1 cellular context compared by ENCODE assay signal in the genomic region with DNA sequence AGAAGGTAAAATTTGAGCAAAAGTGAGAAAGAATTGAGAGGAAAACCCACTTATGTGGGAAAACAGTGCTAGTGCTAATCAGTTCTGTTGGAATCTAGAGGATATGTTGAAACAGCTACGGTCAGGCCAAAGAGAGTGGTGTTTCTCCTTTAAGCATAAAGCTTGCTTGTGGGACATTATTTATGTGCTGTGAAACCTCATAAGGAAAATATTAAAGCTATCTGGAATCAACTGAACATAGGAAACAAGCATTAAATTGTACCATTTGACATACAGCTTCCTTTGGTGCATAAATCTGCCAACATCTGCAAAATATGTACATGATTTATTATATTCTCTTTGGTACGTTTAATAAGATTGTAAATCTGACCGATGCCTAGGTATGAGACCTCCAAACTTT.
A peak's percentile ranks its signal among the peaks of the same experiment; 100 is the strongest.
TF ChIP-seq lines count a peak whose summit lies in the region.

No MANE protein-coding gene starts in this region.

TF ChIP-seq in HEK293, 187 proteins besides CTCF, POLR2A, EP300 and RAD21 (continued from another document and continues in another):
- TF ChIP-seq, protein P1, sequence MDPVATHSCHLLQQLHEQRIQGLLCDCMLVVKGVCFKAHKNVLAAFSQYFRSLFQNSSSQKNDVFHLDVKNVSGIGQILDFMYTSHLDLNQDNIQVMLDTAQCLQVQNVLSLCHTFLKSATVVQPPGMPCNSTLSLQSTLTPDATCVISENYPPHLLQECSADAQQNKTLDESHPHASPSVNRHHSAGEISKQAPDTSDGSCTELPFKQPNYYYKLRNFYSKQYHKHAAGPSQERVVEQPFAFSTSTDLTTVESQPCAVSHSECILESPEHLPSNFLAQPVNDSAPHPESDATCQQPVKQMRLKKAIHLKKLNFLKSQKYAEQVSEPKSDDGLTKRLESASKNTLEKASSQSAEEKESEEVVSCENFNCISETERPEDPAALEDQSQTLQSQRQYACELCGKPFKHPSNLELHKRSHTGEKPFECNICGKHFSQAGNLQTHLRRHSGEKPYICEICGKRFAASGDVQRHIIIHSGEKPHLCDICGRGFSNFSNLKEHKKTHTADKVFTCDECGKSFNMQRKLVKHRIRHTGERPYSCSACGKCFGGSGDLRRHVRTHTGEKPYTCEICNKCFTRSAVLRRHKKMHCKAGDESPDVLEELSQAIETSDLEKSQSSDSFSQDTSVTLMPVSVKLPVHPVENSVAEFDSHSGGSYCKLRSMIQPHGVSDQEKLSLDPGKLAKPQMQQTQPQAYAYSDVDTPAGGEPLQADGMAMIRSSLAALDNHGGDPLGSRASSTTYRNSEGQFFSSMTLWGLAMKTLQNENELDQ (tag by site-specific recombination; IDR thresholded peaks at IDR 0.05; ENCODE audit: low read depth), result no peak
- no peak for TF ChIP-seq MEIS1 (CRISPR knock-in tag; IDR thresholded peaks at IDR 0.05; ENCODE audit: borderline replicate concordance)
- no peak for TF ChIP-seq TCF7L2 (IDR thresholded peaks at IDR 0.05; ENCODE audit: borderline replicate concordance, low read depth, low read length)
- TF ChIP-seq, protein P2, sequence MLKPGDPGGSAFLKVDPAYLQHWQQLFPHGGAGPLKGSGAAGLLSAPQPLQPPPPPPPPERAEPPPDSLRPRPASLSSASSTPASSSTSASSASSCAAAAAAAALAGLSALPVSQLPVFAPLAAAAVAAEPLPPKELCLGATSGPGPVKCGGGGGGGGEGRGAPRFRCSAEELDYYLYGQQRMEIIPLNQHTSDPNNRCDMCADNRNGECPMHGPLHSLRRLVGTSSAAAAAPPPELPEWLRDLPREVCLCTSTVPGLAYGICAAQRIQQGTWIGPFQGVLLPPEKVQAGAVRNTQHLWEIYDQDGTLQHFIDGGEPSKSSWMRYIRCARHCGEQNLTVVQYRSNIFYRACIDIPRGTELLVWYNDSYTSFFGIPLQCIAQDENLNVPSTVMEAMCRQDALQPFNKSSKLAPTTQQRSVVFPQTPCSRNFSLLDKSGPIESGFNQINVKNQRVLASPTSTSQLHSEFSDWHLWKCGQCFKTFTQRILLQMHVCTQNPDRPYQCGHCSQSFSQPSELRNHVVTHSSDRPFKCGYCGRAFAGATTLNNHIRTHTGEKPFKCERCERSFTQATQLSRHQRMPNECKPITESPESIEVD (tag by site-specific recombination; IDR thresholded peaks at IDR 0.05), result peak; percentile 78
- TF ChIP-seq, protein P3, sequence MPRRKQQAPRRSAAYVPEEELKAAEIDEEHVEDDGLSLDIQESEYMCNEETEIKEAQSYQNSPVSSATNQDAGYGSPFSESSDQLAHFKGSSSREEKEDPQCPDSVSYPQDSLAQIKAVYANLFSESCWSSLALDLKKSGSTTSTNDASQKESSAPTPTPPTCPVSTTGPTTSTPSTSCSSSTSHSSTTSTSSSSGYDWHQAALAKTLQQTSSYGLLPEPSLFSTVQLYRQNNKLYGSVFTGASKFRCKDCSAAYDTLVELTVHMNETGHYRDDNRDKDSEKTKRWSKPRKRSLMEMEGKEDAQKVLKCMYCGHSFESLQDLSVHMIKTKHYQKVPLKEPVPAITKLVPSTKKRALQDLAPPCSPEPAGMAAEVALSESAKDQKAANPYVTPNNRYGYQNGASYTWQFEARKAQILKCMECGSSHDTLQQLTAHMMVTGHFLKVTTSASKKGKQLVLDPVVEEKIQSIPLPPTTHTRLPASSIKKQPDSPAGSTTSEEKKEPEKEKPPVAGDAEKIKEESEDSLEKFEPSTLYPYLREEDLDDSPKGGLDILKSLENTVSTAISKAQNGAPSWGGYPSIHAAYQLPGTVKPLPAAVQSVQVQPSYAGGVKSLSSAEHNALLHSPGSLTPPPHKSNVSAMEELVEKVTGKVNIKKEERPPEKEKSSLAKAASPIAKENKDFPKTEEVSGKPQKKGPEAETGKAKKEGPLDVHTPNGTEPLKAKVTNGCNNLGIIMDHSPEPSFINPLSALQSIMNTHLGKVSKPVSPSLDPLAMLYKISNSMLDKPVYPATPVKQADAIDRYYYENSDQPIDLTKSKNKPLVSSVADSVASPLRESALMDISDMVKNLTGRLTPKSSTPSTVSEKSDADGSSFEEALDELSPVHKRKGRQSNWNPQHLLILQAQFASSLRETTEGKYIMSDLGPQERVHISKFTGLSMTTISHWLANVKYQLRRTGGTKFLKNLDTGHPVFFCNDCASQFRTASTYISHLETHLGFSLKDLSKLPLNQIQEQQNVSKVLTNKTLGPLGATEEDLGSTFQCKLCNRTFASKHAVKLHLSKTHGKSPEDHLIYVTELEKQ (tag by site-specific recombination; IDR thresholded peaks at IDR 0.05; ENCODE audit: borderline replicate concordance), result no peak
- TF ChIP-seq ZNF221 (tag by site-specific recombination; IDR thresholded peaks at IDR 0.05; ENCODE audit: borderline replicate concordance), result no peak
- no peak for TF ChIP-seq ZNF843 (tag by site-specific recombination; IDR thresholded peaks at IDR 0.05)
- TF ChIP-seq ZNF37A (tag by site-specific recombination; IDR thresholded peaks at IDR 0.05), result no peak
- TF ChIP-seq BCL11A (tag by site-specific recombination; IDR thresholded peaks at IDR 0.05; ENCODE audit: low read depth), result no peak
- no peak for TF ChIP-seq ZNF16 (tag by site-specific recombination; IDR thresholded peaks at IDR 0.05; ENCODE audit: low read depth)
- TF ChIP-seq GLIS1 (tag by site-specific recombination; IDR thresholded peaks at IDR 0.05), result no peak
- TF ChIP-seq ZNF157 (tag by site-specific recombination; IDR thresholded peaks at IDR 0.05), result no peak
- TF ChIP-seq, protein P4, sequence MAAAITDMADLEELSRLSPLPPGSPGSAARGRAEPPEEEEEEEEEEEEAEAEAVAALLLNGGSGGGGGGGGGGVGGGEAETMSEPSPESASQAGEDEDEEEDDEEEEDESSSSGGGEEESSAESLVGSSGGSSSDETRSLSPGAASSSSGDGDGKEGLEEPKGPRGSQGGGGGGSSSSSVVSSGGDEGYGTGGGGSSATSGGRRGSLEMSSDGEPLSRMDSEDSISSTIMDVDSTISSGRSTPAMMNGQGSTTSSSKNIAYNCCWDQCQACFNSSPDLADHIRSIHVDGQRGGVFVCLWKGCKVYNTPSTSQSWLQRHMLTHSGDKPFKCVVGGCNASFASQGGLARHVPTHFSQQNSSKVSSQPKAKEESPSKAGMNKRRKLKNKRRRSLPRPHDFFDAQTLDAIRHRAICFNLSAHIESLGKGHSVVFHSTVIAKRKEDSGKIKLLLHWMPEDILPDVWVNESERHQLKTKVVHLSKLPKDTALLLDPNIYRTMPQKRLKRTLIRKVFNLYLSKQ (tag by site-specific recombination; IDR thresholded peaks at IDR 0.05; ENCODE audit: borderline replicate concordance), result no peak
- no peak for TF ChIP-seq KLF9 (tag by site-specific recombination; IDR thresholded peaks at IDR 0.05; ENCODE audit: low read depth)
- no peak for TF ChIP-seq ZNF169 (tag by site-specific recombination; IDR thresholded peaks at IDR 0.05)
- no peak for TF ChIP-seq RBAK (tag by site-specific recombination; IDR thresholded peaks at IDR 0.05)
- TF ChIP-seq, protein P5, sequence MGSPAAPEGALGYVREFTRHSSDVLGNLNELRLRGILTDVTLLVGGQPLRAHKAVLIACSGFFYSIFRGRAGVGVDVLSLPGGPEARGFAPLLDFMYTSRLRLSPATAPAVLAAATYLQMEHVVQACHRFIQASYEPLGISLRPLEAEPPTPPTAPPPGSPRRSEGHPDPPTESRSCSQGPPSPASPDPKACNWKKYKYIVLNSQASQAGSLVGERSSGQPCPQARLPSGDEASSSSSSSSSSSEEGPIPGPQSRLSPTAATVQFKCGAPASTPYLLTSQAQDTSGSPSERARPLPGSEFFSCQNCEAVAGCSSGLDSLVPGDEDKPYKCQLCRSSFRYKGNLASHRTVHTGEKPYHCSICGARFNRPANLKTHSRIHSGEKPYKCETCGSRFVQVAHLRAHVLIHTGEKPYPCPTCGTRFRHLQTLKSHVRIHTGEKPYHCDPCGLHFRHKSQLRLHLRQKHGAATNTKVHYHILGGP (tag by site-specific recombination; IDR thresholded peaks at IDR 0.05), result no peak
- TF ChIP-seq, protein P6, sequence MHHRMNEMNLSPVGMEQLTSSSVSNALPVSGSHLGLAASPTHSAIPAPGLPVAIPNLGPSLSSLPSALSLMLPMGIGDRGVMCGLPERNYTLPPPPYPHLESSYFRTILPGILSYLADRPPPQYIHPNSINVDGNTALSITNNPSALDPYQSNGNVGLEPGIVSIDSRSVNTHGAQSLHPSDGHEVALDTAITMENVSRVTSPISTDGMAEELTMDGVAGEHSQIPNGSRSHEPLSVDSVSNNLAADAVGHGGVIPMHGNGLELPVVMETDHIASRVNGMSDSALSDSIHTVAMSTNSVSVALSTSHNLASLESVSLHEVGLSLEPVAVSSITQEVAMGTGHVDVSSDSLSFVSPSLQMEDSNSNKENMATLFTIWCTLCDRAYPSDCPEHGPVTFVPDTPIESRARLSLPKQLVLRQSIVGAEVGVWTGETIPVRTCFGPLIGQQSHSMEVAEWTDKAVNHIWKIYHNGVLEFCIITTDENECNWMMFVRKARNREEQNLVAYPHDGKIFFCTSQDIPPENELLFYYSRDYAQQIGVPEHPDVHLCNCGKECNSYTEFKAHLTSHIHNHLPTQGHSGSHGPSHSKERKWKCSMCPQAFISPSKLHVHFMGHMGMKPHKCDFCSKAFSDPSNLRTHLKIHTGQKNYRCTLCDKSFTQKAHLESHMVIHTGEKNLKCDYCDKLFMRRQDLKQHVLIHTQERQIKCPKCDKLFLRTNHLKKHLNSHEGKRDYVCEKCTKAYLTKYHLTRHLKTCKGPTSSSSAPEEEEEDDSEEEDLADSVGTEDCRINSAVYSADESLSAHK (tag by site-specific recombination; IDR thresholded peaks at IDR 0.05), result no peak
- TF ChIP-seq ZNF48 (tag by site-specific recombination; IDR thresholded peaks at IDR 0.05), result no peak
- TF ChIP-seq ZNF184 (tag by site-specific recombination; IDR thresholded peaks at IDR 0.05), result no peak
- TF ChIP-seq, protein P7, sequence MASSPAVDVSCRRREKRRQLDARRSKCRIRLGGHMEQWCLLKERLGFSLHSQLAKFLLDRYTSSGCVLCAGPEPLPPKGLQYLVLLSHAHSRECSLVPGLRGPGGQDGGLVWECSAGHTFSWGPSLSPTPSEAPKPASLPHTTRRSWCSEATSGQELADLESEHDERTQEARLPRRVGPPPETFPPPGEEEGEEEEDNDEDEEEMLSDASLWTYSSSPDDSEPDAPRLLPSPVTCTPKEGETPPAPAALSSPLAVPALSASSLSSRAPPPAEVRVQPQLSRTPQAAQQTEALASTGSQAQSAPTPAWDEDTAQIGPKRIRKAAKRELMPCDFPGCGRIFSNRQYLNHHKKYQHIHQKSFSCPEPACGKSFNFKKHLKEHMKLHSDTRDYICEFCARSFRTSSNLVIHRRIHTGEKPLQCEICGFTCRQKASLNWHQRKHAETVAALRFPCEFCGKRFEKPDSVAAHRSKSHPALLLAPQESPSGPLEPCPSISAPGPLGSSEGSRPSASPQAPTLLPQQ (tag by site-specific recombination; IDR thresholded peaks at IDR 0.05), result peak; percentile 85
- TF ChIP-seq ZNF549 (tag by site-specific recombination; IDR thresholded peaks at IDR 0.05), result no peak
- no peak for TF ChIP-seq ZNF311 (tag by site-specific recombination; IDR thresholded peaks at IDR 0.05; ENCODE audit: borderline replicate concordance)
- no peak for TF ChIP-seq EGR2 (tag by site-specific recombination; IDR thresholded peaks at IDR 0.05; ENCODE audit: low read depth)
- TF ChIP-seq KLF8 (tag by site-specific recombination; IDR thresholded peaks at IDR 0.05), result no peak
- TF ChIP-seq ZNF138 (tag by site-specific recombination; IDR thresholded peaks at IDR 0.05; ENCODE audit: borderline replicate concordance), result no peak
- TF ChIP-seq TRIM28 (IDR thresholded peaks at IDR 0.05; ENCODE audit: borderline replicate concordance, low read length), result no peak
- no peak for TF ChIP-seq KLF7 (tag by site-specific recombination; IDR thresholded peaks at IDR 0.05; ENCODE audit: borderline replicate concordance)
- TF ChIP-seq GLI2 (tag by site-specific recombination; IDR thresholded peaks at IDR 0.05; ENCODE audit: borderline replicate concordance, low read depth), result peak; percentile 43; the same call in 1 of the 2 replicates
- no peak for TF ChIP-seq SALL2 (tag by site-specific recombination; IDR thresholded peaks at IDR 0.05; ENCODE audit: borderline replicate concordance)
- TF ChIP-seq ZNF701 (tag by site-specific recombination; IDR thresholded peaks at IDR 0.05), result no peak
- TF ChIP-seq, protein P8, sequence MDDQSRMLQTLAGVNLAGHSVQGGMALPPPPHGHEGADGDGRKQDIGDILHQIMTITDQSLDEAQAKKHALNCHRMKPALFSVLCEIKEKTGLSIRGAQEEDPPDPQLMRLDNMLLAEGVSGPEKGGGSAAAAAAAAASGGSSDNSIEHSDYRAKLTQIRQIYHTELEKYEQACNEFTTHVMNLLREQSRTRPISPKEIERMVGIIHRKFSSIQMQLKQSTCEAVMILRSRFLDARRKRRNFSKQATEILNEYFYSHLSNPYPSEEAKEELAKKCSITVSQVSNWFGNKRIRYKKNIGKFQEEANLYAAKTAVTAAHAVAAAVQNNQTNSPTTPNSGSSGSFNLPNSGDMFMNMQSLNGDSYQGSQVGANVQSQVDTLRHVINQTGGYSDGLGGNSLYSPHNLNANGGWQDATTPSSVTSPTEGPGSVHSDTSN (CRISPR knock-in tag; IDR thresholded peaks at IDR 0.05), result no peak
- no peak for TF ChIP-seq ZNF660 (tag by site-specific recombination; IDR thresholded peaks at IDR 0.05)
- no peak for TF ChIP-seq GLI4 (tag by site-specific recombination; IDR thresholded peaks at IDR 0.05)
- TF ChIP-seq, protein P9, sequence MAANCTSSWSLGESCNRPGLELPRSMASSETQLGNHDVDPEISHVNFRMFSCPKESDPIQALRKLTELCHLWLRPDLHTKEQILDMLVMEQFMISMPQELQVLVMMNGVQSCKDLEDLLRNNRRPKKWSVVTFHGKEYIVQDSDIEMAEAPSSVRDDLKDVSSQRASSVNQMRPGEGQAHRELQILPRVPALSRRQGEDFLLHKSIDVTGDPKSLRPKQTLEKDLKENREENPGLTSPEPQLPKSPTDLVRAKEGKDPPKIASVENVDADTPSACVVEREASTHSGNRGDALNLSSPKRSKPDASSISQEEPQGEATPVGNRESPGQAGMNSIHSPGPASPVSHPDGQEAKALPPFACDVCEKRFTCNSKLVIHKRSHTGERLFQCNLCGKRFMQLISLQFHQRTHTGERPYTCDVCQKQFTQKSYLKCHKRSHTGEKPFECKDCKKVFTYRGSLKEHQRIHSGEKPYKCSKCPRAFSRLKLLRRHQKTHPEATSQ (tag by site-specific recombination; IDR thresholded peaks at IDR 0.05), result no peak
- TF ChIP-seq FEZF1 (tag by site-specific recombination; IDR thresholded peaks at IDR 0.05), result peak; percentile 64; the same call in 1 of the 2 replicates
- no peak for TF ChIP-seq ZNF202 (tag by site-specific recombination; IDR thresholded peaks at IDR 0.05; ENCODE audit: borderline replicate concordance)
- no peak for TF ChIP-seq ZNF140 (tag by site-specific recombination; IDR thresholded peaks at IDR 0.05)
- TF ChIP-seq ZSCAN30 (tag by site-specific recombination; IDR thresholded peaks at IDR 0.05), result no peak
- TF ChIP-seq, protein P10, sequence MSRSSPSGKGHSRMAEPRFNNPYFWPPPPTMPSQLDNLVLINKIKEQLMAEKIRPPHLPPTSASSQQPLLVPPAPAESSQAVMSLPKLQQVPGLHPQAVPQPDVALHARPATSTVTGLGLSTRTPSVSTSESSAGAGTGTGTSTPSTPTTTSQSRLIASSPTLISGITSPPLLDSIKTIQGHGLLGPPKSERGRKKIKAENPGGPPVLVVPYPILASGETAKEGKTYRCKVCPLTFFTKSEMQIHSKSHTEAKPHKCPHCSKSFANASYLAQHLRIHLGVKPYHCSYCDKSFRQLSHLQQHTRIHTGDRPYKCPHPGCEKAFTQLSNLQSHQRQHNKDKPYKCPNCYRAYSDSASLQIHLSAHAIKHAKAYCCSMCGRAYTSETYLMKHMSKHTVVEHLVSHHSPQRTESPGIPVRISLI (tag by site-specific recombination; IDR thresholded peaks at IDR 0.05), result no peak
- no peak for TF ChIP-seq ZNF146 (tag by site-specific recombination; IDR thresholded peaks at IDR 0.05)
